ENCODE assay signal across 3 cellular contexts in genomic region chr16:31467858-31468257, GRCh38.
TF ChIP-seq lines count a peak whose summit lies in the region.

No MANE protein-coding gene starts in this region.

TF ChIP-seq in SK-N-SH treated with all-trans-retinoic acid at 6 μM for 48 hours, 23 proteins besides CTCF, POLR2A, EP300 and RAD21:
- TF ChIP-seq ZC3H10 (CRISPR knock-in tag; IDR thresholded peaks at IDR 0.05), result no peak
- no peak for TF ChIP-seq BACH2 (CRISPR knock-in tag; IDR thresholded peaks at IDR 0.05; ENCODE audit: borderline replicate concordance)
- no peak for TF ChIP-seq SNAI2 (CRISPR knock-in tag; IDR thresholded peaks at IDR 0.05)
- peak; percentile 50; the same call in 1 of the 2 replicates for TF ChIP-seq ZNF8 (CRISPR knock-in tag; IDR thresholded peaks at IDR 0.05)
- TF ChIP-seq TSHZ2 (CRISPR knock-in tag; IDR thresholded peaks at IDR 0.05), result no peak
- no peak for TF ChIP-seq ZFP30 (CRISPR knock-in tag; IDR thresholded peaks at IDR 0.05)
- no peak for TF ChIP-seq TCF4 (CRISPR knock-in tag; IDR thresholded peaks at IDR 0.05; ENCODE audit: borderline replicate concordance)
- no peak for TF ChIP-seq ZFP3 (CRISPR knock-in tag; IDR thresholded peaks at IDR 0.05)

TF ChIP-seq in SK-N-SH, 30 proteins besides CTCF, POLR2A, EP300 and RAD21:
- TF ChIP-seq RXRA (IDR thresholded peaks at IDR 0.05; ENCODE audit: borderline replicate concordance, low read depth) (no peak), NRF1 (IDR thresholded peaks at IDR 0.05; ENCODE audit: low read depth, low read length) (no peak), POLR2AphosphoS5 (IDR thresholded peaks at IDR 0.05; ENCODE audit: low read depth, low read length) (no peak), ELF1 (IDR thresholded peaks at IDR 0.05) (no peak), SMC3 (IDR thresholded peaks at IDR 0.05; ENCODE audit: low read depth, low read length) (no peak), SIN3A (IDR thresholded peaks at IDR 0.05; ENCODE audit: borderline replicate concordance, low read depth, low read length) (no peak), FOXM1 (IDR thresholded peaks at IDR 0.05; ENCODE audit: low read depth) (no peak), USF1 (IDR thresholded peaks at IDR 0.05; ENCODE audit: borderline replicate concordance, low read depth) (no peak), TCF12 (IDR thresholded peaks at IDR 0.05) (no peak), PBX3 (IDR thresholded peaks at IDR 0.05) (no peak), FOXJ3 (CRISPR knock-in tag; IDR thresholded peaks at IDR 0.05) (no peak), GATA2 (CRISPR knock-in tag; IDR thresholded peaks at IDR 0.05) (no peak), MEF2A (IDR thresholded peaks at IDR 0.05; ENCODE audit: borderline replicate concordance, low read depth) (no peak), MAX (IDR thresholded peaks at IDR 0.05; ENCODE audit: low read depth) (no peak), TAF1 (IDR thresholded peaks at IDR 0.05; ENCODE audit: borderline replicate concordance, low read depth, low read length) (no peak), USF2 (IDR thresholded peaks at IDR 0.05; ENCODE audit: borderline replicate concordance, low read depth, low read length) (no peak), RCOR1 (IDR thresholded peaks at IDR 0.05; ENCODE audit: low read length) (no peak), JUND (IDR thresholded peaks at IDR 0.05) (no peak), CHD2 (IDR thresholded peaks at IDR 0.05; ENCODE audit: low read length, partially characterized antibody) (no peak), ZBTB33 (IDR thresholded peaks at IDR 0.05; ENCODE audit: borderline replicate concordance, low read depth) (no peak)
TF ChIP-seq in SK-N-SH: peak in this region for 0.

TF ChIP-seq in HEK293, 187 proteins besides CTCF, POLR2A, EP300 and RAD21:
- TF ChIP-seq ZNF292 (tag by site-specific recombination; IDR thresholded peaks at IDR 0.05; ENCODE audit: borderline replicate concordance, low read depth), result no peak
- peak; percentile 90 for TF ChIP-seq ZNF146 (tag by site-specific recombination; IDR thresholded peaks at IDR 0.05)
